Comparison of ENCODE assay signal across 2 cellular contexts in genomic region chr7:56066376-56066775, GRCh38. TPM values are rescaled to one million over a fixed set of nuclear protein-coding genes. Genes with fewer than 3 reads are reported as not detected.
"Had no signal": no experiment of that assay in that cellular context is flagged by ENCODE, and none has a peak within 500 bp of the region (broad histone marks: within the 10 kb centered on the region; RNA-seq: fewer than 3 reads in every experiment).

No MANE protein-coding gene starts in this region.

RNA-seq across cellular contexts. Expression of gene PHKG1, which starts 26.4 kb away (rescaled TPM):
- total RNA-seq: hepatocyte, smooth muscle cell had no signal
